In the genomic region with DNA sequence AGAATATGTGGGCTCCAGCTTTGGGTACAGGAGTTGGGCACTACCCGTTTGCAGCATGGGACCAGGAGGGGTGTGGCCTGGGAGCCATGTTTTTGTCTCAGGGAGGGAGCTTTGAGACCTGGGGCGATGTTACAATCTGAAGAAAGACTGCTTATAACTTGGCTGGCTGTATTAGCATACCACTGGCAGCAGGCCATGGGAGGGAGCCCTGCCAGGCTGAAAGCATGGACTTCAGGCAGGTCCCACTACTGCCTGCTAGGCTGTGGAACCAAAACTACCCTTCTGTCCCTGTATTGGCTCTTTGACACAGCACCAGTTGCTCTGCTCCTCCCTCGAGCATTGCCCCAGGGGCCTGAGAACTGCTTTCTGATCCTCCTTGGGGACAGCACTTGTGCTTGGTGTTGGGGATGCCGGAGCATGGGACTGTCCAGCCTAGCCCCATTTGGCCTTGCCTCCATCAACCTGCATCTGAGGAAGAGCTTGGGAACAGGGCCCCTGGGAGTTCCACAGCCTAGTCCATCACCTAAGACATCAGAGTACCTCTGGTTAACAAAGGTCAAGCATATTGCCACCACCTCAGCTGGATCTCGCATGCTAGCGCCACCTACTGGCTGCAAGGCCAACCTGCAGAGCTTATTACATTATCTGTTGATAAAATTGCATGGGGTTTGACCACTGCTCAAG, we compare ENCODE assay signal across 9 cellular contexts.
DNase-seq lines count a peak whose midpoint lies in the region; ATAC-seq, FAIRE-seq and TF ChIP-seq lines count a peak whose summit lies in the region.
"Had no signal": no experiment of that assay in that cellular context is flagged by ENCODE, and none has a peak within 500 bp of the region (broad histone marks: within the 10 kb centered on the region; RNA-seq: fewer than 3 reads in every experiment).

No MANE protein-coding gene starts in this region.

- no peak overlapping the region for H3K56ac ChIP-seq in H1 (replicated peaks; ENCODE audit: insufficient read length, low read depth, low read length)

- H4K8ac ChIP-seq in H1 (ENCODE audit: extremely low read depth, insufficient read depth, low read length), result no peak overlapping the region; the same call in 1 of the 2 replicates
- H4K8ac ChIP-seq in neuronal stem cell (ENCODE audit: low read depth, low read length), result no peak overlapping the region

- H2BK5ac ChIP-seq in H1 (ENCODE audit: low read depth, low read length) (peak overlapping the region; percentile 11; the same call in 1 of the 2 replicates), neuronal stem cell (ENCODE audit: low read length) (peak overlapping the region; percentile 77)

- no peak overlapping the region for H3K4me3 ChIP-seq in right atrium auricular region
- no peak overlapping the region for H3K4me3 ChIP-seq in SU-DHL-6 (ENCODE audit: insufficient read depth, low read length, poor library complexity, severe bottlenecking)
- no peak overlapping the region for H3K4me3 ChIP-seq in H1 (ENCODE audit: extremely low read depth in 1 of 4, insufficient read depth in 2 of 4, low read depth in 3 of 4, low read length in 4 of 4)
- no peak overlapping the region for H3K4me3 ChIP-seq in neuronal stem cell (ENCODE audit: low read length in 2 of 2)

- H3K27ac ChIP-seq in right atrium auricular region (no peak overlapping the region), SU-DHL-6 (ENCODE audit: low read depth, low read length) (no peak overlapping the region), H1 (ENCODE audit: low read depth, low read length) (no peak overlapping the region), neuronal stem cell (replicated peaks; ENCODE audit: low read length) (no peak overlapping the region)

- H4K5ac ChIP-seq in H1 (ENCODE audit: insufficient read length, low read depth, low read length), result no peak overlapping the region

- peaks cover 0 to 41% of the 10 kb centered on the region in 2 donors for H3K9me3 ChIP-seq in right atrium auricular region
- H3K9me3 ChIP-seq in SU-DHL-6 (ENCODE audit: insufficient read depth, low read length), result no peaks in the 10 kb centered on the region
- H3K9me3 ChIP-seq in H1 (ENCODE audit: insufficient read depth in 2 of 2, low read depth in 1 of 2, low read length in 1 of 2), result 0 out of 4 replicates have a peak, but pooled peaks cover 0 to 4% of the 10 kb centered on the region in 2 experiments
- peaks cover 2 to 14% of the 10 kb centered on the region in 2 donors for H3K9me3 ChIP-seq in neuronal stem cell (replicated peaks in 1 of 2; ENCODE audit: control insufficient read depth in 2 of 2, insufficient read depth in 1 of 2, low read depth in 1 of 2, low read length in 2 of 2)
- H3K9me3 ChIP-seq in T-helper 17 cell (ENCODE audit: control insufficient read depth, low read length, poor library complexity, severe bottlenecking), result peaks cover 2% of the 10 kb centered on the region

- no peak overlapping the region for H3K4me3 Mint-ChIP-seq in T-helper 17 cell
- H3K4me3 Mint-ChIP-seq: dendritic cell treated with granulocyte-macrophage colony-stimulating factor and Interleukin-4, amounts not matched to agents 40 ng/mL and 50 ng/mL, for 4 days had no signal

- H3K27ac Mint-ChIP-seq in T-helper 17 cell, result no peak overlapping the region
- H3K27ac Mint-ChIP-seq: dendritic cell treated with granulocyte-macrophage colony-stimulating factor and Interleukin-4, amounts not matched to agents 40 ng/mL and 50 ng/mL, for 4 days had no signal

- TF ChIP-seq EP300 in H1 (IDR thresholded peaks at IDR 0.05; ENCODE audit: borderline replicate concordance in 1 of 2, low read depth in 2 of 2, low read length in 2 of 2), result no peak

- no peak overlapping the region for H2AK5ac ChIP-seq in H1 (ENCODE audit: low read depth, low read length)
- no peak overlapping the region for H2AK5ac ChIP-seq in neuronal stem cell (ENCODE audit: low read depth, low read length)

- H3K4ac ChIP-seq in H1 (replicated peaks; ENCODE audit: insufficient read length, low read depth, low read length) (no peak overlapping the region), neuronal stem cell (ENCODE audit: low read length) (no peak overlapping the region)

- no peaks in the 10 kb centered on the region for H3K23me2 ChIP-seq in H1 (ENCODE audit: low read depth, low read length)

- TF ChIP-seq RAD21 in H1 (IDR thresholded peaks at IDR 0.05 in 1 of 2, conservative IDR thresholded peaks at IDR 0.05 in 1 of 2; ENCODE audit: low read depth in 2 of 2, low read length in 2 of 2), result peak; percentile 73 to 80

- H2AFZ ChIP-seq in SU-DHL-6 (ENCODE audit: low read depth, low read length, severe bottlenecking) (no peak overlapping the region), H1 (ENCODE audit: low read length) (0 out of 2 replicates have a peak overlapping the region, but pooled peaks have one; percentile 10), neuronal stem cell (ENCODE audit: low read length) (no peak overlapping the region)

- H3K36me3 ChIP-seq in right atrium auricular region, result no peaks in the 10 kb centered on the region
- H3K36me3 ChIP-seq in SU-DHL-6 (ENCODE audit: low read length), result no peaks in the 10 kb centered on the region
- H3K36me3 ChIP-seq in H1 (ENCODE audit: control insufficient read depth in 2 of 4, insufficient read depth in 4 of 4, low read length in 3 of 4), result no peaks in the 10 kb centered on the region
- H3K36me3 ChIP-seq in neuronal stem cell (replicated peaks in 1 of 2; ENCODE audit: control insufficient read depth in 2 of 2, insufficient read depth in 2 of 2, low read length in 2 of 2), result no peaks in the 10 kb centered on the region

- H2BK120ac ChIP-seq in H1 (replicated peaks; ENCODE audit: low read depth, low read length) (no peak overlapping the region), neuronal stem cell (ENCODE audit: low read depth, low read length) (no peak overlapping the region)

- H2BK15ac ChIP-seq in H1 (ENCODE audit: low read length) (no peak overlapping the region), neuronal stem cell (ENCODE audit: low read length) (no peak overlapping the region)

- no peak for TF ChIP-seq POLR2A in H1 (IDR thresholded peaks at IDR 0.05; ENCODE audit: control extremely low read depth in 1 of 2, low read depth in 2 of 2, low read length in 2 of 2)

- POLR2A ChIA-PET in H1 (lab: Charles Lee; ENCODE audit: partially characterized antibody), result interaction anchor here (0.5 to 3.2 kb wide), 2 partner anchors 227 to 251 kb away, joined by 3 to 13 read pairs; a partner anchor contains a TSS

- no peak overlapping the region for H3K9ac ChIP-seq in SU-DHL-6 (ENCODE audit: low read length)
- no peak overlapping the region for H3K9ac ChIP-seq in H1 (replicated peaks in 1 of 4; ENCODE audit: extremely low read depth in 1 of 4, low read depth in 3 of 4, low read length in 3 of 4)
- H3K9ac ChIP-seq in neuronal stem cell (ENCODE audit: low read depth, low read length, poor library complexity), result no peak overlapping the region

- CTCF ChIA-PET in H1 (lab: Charles Lee; ENCODE audit: partially characterized antibody), result interaction anchor here (0.6 to 2.3 kb wide), 44 partner anchors 9 to 369 kb away, joined by 3 to 12 read pairs (median 4); no protein-coding TSS in a partner anchor

- H3K79me2 ChIP-seq in SU-DHL-6 (ENCODE audit: insufficient read depth, low read length) (no peaks in the 10 kb centered on the region), H1 (ENCODE audit: control insufficient read depth in 1 of 2, insufficient read depth in 2 of 2, low read length in 2 of 2) (peaks cover 0 to 11% of the 10 kb centered on the region in 2 experiments; a peak in 2 of 4 replicates)

- intact Hi-C loops in Right ventricle myocardium superior (cut with DNase I), result no loop called here

- H4K91ac ChIP-seq in H1 (replicated peaks; ENCODE audit: insufficient read length, low read length) (no peak overlapping the region), neuronal stem cell (ENCODE audit: low read depth, low read length, poor library complexity) (no peak overlapping the region)

- H3K23ac ChIP-seq in H1 (ENCODE audit: insufficient read length) (no peak overlapping the region), neuronal stem cell (ENCODE audit: low read depth, low read length, poor library complexity) (peak overlapping the region; percentile 26)

- peaks cover 2% of the 10 kb centered on the region for H3K36me3 Mint-ChIP-seq in T-helper 17 cell (ENCODE audit: low read depth)

- peak in 1 of 2 donors; percentile 50 for TF ChIP-seq CTCF in right atrium auricular region (IDR thresholded peaks at IDR 0.05)
- TF ChIP-seq CTCF in SU-DHL-6 (IDR thresholded peaks at IDR 0.05; ENCODE audit: insufficient read depth, low read length, poor library complexity, severe bottlenecking), result peak; percentile 97
- TF ChIP-seq CTCF in H1 (IDR thresholded peaks at IDR 0.05; ENCODE audit: control extremely low read depth in 1 of 3, insufficient read depth in 1 of 3, low read depth in 1 of 3, low read length in 3 of 3), result peak; percentile 81 to 93 (median 88)

- H3K4me2 ChIP-seq in SU-DHL-6 (ENCODE audit: low read depth, low read length, poor library complexity, severe bottlenecking) (no peak overlapping the region), H1 (ENCODE audit: insufficient read depth in 1 of 2, low read depth in 2 of 2, low read length in 2 of 2) (no peak overlapping the region), neuronal stem cell (ENCODE audit: insufficient read depth, low read length, poor library complexity, severe bottlenecking) (no peak overlapping the region)

- H3K27me3 ChIP-seq in right atrium auricular region, result no peaks in the 10 kb centered on the region
- H3K27me3 ChIP-seq in SU-DHL-6 (ENCODE audit: low read length), result no peaks in the 10 kb centered on the region
- no peaks in the 10 kb centered on the region for H3K27me3 ChIP-seq in H1 (replicated peaks in 1 of 4; ENCODE audit: control insufficient read depth in 3 of 4, extremely low read depth in 1 of 4, insufficient read depth in 3 of 4, low read length in 3 of 4)
- H3K27me3 ChIP-seq in neuronal stem cell (ENCODE audit: control insufficient read depth in 3 of 3, insufficient read depth in 3 of 3, low read depth in 1 of 3, low read length in 3 of 3), result no peaks in the 10 kb centered on the region

- no peaks in the 10 kb centered on the region for H3K79me1 ChIP-seq in H1 (ENCODE audit: low read depth, low read length)
- H3K79me1 ChIP-seq in neuronal stem cell (ENCODE audit: low read depth, low read length), result peaks cover 6% of the 10 kb centered on the region

- DNase-seq in Right ventricle myocardium superior (peak; percentile 86), right atrium auricular region (ENCODE audit: low spot score) (no peak), H1 (ENCODE audit: low read depth in 1 of 2, low spot score in 2 of 2) (peak; percentile 23 to 84), neuronal stem cell (ENCODE audit: low spot score) (no peak), NCI-H774 (lab: John Stamatoyannopoulos, UW) (no peak), T-helper 17 cell (no peak)

- H2BK20ac ChIP-seq in H1 (ENCODE audit: low read length), result no peak overlapping the region

- no peaks in the 10 kb centered on the region for H3K4me1 Mint-ChIP-seq in T-helper 17 cell

- H3F3A ChIP-seq in SU-DHL-6 (ENCODE audit: insufficient read depth), result no peaks in the 10 kb centered on the region

- no peaks in the 10 kb centered on the region for H3K9me2 ChIP-seq in SU-DHL-6 (replicated peaks; ENCODE audit: insufficient read depth, low read length)

- H2BK12ac ChIP-seq in H1 (ENCODE audit: low read depth, low read length) (peak overlapping the region; percentile 32; the same call in 1 of the 2 replicates), neuronal stem cell (ENCODE audit: low read length) (no peak overlapping the region)

- no peaks in the 10 kb centered on the region for H3K27me3 Mint-ChIP-seq in T-helper 17 cell
- H3K27me3 Mint-ChIP-seq: dendritic cell treated with granulocyte-macrophage colony-stimulating factor and Interleukin-4, amounts not matched to agents 40 ng/mL and 50 ng/mL, for 4 days had no signal

- H4K20me1 ChIP-seq in SU-DHL-6 (ENCODE audit: low read depth, low read length) (no peaks in the 10 kb centered on the region), H1 (replicated peaks in 1 of 2; ENCODE audit: control insufficient read depth in 1 of 2, insufficient read depth in 2 of 2, low read length in 2 of 2) (no peaks in the 10 kb centered on the region)

- 49% methylated on average over 6 of the region's 6 CpGs; no CpG with 5 or more reads in 1 of the 2 experiments for WGBS in H1 (ENCODE audit: extremely low coverage in 1 of 2, insufficient coverage in 1 of 2, insufficient read length in 1 of 2, insufficient replicate concordance in 2 of 2, low coverage in 1 of 2, low lambda C conversion rate in 2 of 2, missing lambda C conversion rate in 1 of 2), 2 experiments
- no CpG with 5 or more reads among the region's 6 CpGs for WGBS in neuronal stem cell (ENCODE audit: extremely low coverage in 2 of 2, insufficient read length in 2 of 2, insufficient replicate concordance in 1 of 2), 2 donors

- FAIRE-seq in H1 (lab: Jason Lieb, UNC), result peak; percentile 84

- H3K18ac ChIP-seq in H1 (ENCODE audit: extremely low read depth, low read length), result peak overlapping the region; percentile 62; the same call in 1 of the 2 replicates
- peak overlapping the region; percentile 59 for H3K18ac ChIP-seq in neuronal stem cell (ENCODE audit: low read length)

- peak; percentile 92 for ATAC-seq in Right ventricle myocardium superior (ENCODE audit: poor library complexity)
- ATAC-seq in HG03097 (IDR thresholded peaks at IDR 0.05; ENCODE audit: low FRiP score, unreplicated experiment), result peak; percentile 56
- ATAC-seq in T-helper 17 cell, result no peak

- H3K14ac ChIP-seq in H1 (ENCODE audit: insufficient read length) (no peak overlapping the region), neuronal stem cell (ENCODE audit: low read length) (no peak overlapping the region)

- H3K4me1 ChIP-seq in right atrium auricular region (peaks cover 0 to 8% of the 10 kb centered on the region in 2 donors), H1 (replicated peaks in 1 of 4; ENCODE audit: control insufficient read depth in 3 of 4, insufficient read depth in 4 of 4, low read length in 3 of 4) (peaks cover 0 to 4% (median 0%) of the 10 kb centered on the region in 4 experiments; a peak in 4 of 7 replicates), neuronal stem cell (ENCODE audit: control insufficient read depth in 2 of 2, insufficient read depth in 1 of 2, low read depth in 1 of 2, low read length in 2 of 2) (no peaks in the 10 kb centered on the region)

Comparison
In these comparisons a context has a peak if more than half of its experiments do, and no peak if none do; other contexts are left out.
1. DNase-seq: peak in Right ventricle myocardium superior (single experiment) and H1 (2 of 2); none in right atrium auricular region (single experiment), neuronal stem cell (single experiment), NCI-H774 (single experiment) and T-helper 17 cell (0 of 3).